1 cellular context compared by ENCODE assay signal in the genomic region with DNA sequence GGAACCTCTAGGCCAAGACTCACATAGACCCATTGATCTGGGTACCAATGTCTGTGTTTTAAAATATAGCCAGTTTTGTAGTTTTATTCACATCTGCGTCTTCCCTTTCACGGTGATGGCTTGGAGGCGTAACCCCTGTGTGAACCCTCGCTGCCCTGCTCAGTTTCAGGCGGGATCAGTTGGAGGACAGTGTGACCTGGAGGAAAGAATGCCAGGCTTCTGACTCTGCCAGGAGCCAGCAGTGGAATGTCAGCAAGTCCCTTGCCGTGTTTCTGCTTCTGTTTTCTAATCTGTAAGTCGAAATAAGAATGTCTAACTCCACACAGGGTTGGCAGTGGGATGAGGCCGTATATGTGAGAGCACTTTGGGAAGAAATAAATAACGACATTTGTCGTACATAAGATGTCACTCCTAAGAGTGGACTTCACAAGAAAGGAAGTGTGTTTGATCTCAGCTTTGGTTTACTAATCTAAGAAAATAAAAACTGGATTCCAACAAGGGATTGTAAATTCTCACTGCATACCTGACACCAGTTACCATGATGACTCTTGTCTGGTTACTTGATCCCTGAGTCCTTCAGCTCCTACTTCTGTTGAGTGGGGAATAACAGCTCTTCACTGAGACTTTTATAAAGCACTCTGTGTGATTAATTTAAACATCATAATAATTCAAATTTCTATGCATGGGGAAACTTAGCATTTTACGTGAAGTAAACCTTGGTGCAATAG.
TF ChIP-seq lines count a peak whose summit lies in the region.

No MANE protein-coding gene starts in this region.

TF ChIP-seq in GM23338, 12 proteins besides CTCF, POLR2A, EP300 and RAD21 (continued from another document):
- TF ChIP-seq, protein P1, sequence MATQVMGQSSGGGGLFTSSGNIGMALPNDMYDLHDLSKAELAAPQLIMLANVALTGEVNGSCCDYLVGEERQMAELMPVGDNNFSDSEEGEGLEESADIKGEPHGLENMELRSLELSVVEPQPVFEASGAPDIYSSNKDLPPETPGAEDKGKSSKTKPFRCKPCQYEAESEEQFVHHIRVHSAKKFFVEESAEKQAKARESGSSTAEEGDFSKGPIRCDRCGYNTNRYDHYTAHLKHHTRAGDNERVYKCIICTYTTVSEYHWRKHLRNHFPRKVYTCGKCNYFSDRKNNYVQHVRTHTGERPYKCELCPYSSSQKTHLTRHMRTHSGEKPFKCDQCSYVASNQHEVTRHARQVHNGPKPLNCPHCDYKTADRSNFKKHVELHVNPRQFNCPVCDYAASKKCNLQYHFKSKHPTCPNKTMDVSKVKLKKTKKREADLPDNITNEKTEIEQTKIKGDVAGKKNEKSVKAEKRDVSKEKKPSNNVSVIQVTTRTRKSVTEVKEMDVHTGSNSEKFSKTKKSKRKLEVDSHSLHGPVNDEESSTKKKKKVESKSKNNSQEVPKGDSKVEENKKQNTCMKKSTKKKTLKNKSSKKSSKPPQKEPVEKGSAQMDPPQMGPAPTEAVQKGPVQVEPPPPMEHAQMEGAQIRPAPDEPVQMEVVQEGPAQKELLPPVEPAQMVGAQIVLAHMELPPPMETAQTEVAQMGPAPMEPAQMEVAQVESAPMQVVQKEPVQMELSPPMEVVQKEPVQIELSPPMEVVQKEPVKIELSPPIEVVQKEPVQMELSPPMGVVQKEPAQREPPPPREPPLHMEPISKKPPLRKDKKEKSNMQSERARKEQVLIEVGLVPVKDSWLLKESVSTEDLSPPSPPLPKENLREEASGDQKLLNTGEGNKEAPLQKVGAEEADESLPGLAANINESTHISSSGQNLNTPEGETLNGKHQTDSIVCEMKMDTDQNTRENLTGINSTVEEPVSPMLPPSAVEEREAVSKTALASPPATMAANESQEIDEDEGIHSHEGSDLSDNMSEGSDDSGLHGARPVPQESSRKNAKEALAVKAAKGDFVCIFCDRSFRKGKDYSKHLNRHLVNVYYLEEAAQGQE (IDR thresholded peaks at IDR 0.05; ENCODE audit: unreplicated experiment), result no peak
- TF ChIP-seq, protein P2, sequence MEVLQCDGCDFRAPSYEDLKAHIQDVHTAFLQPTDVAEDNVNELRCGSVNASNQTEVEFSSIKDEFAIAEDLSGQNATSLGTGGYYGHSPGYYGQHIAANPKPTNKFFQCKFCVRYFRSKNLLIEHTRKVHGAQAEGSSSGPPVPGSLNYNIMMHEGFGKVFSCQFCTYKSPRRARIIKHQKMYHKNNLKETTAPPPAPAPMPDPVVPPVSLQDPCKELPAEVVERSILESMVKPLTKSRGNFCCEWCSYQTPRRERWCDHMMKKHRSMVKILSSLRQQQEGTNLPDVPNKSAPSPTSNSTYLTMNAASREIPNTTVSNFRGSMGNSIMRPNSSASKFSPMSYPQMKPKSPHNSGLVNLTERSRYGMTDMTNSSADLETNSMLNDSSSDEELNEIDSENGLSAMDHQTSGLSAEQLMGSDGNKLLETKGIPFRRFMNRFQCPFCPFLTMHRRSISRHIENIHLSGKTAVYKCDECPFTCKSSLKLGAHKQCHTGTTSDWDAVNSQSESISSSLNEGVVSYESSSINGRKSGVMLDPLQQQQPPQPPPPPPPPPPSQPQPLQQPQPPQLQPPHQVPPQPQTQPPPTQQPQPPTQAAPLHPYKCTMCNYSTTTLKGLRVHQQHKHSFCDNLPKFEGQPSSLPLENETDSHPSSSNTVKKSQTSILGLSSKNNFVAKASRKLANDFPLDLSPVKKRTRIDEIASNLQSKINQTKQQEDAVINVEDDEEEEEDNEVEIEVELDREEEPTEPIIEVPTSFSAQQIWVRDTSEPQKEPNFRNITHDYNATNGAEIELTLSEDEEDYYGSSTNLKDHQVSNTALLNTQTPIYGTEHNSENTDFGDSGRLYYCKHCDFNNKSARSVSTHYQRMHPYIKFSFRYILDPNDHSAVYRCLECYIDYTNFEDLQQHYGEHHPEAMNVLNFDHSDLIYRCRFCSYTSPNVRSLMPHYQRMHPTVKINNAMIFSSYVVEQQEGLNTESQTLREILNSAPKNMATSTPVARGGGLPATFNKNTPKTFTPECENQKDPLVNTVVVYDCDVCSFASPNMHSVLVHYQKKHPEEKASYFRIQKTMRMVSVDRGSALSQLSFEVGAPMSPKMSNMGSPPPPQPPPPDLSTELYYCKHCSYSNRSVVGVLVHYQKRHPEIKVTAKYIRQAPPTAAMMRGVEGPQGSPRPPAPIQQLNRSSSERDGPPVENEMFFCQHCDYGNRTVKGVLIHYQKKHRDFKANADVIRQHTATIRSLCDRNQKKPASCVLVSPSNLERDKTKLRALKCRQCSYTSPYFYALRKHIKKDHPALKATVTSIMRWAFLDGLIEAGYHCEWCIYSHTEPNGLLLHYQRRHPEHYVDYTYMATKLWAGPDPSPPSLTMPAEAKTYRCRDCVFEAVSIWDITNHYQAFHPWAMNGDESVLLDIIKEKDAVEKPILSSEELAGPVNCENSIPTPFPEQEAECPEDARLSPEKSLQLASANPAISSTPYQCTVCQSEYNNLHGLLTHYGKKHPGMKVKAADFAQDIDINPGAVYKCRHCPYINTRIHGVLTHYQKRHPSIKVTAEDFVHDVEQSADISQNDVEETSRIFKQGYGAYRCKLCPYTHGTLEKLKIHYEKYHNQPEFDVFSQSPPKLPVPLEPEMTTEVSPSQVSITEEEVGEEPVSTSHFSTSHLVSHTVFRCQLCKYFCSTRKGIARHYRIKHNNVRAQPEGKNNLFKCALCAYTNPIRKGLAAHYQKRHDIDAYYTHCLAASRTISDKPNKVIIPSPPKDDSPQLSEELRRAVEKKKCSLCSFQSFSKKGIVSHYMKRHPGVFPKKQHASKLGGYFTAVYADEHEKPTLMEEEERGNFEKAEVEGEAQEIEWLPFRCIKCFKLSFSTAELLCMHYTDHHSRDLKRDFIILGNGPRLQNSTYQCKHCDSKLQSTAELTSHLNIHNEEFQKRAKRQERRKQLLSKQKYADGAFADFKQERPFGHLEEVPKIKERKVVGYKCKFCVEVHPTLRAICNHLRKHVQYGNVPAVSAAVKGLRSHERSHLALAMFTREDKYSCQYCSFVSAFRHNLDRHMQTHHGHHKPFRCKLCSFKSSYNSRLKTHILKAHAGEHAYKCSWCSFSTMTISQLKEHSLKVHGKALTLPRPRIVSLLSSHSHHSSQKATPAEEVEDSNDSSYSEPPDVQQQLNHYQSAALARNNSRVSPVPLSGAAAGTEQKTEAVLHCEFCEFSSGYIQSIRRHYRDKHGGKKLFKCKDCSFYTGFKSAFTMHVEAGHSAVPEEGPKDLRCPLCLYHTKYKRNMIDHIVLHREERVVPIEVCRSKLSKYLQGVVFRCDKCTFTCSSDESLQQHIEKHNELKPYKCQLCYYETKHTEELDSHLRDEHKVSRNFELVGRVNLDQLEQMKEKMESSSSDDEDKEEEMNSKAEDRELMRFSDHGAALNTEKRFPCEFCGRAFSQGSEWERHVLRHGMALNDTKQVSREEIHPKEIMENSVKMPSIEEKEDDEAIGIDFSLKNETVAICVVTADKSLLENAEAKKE (CRISPR knock-in tag; IDR thresholded peaks at IDR 0.05), result no peak
- TF ChIP-seq CREB1 (CRISPR knock-in tag; IDR thresholded peaks at IDR 0.05; ENCODE audit: low read depth) (no peak), EZH2 (IDR thresholded peaks at IDR 0.05; ENCODE audit: low read depth, unreplicated experiment) (no peak), JUNB (IDR thresholded peaks at IDR 0.05; ENCODE audit: unreplicated experiment) (no peak)
- TF ChIP-seq, protein P3, sequence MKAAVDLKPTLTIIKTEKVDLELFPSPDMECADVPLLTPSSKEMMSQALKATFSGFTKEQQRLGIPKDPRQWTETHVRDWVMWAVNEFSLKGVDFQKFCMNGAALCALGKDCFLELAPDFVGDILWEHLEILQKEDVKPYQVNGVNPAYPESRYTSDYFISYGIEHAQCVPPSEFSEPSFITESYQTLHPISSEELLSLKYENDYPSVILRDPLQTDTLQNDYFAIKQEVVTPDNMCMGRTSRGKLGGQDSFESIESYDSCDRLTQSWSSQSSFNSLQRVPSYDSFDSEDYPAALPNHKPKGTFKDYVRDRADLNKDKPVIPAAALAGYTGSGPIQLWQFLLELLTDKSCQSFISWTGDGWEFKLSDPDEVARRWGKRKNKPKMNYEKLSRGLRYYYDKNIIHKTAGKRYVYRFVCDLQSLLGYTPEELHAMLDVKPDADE (IDR thresholded peaks at IDR 0.05), result no peak
